Comparison of ENCODE assay signal across 12 cellular contexts in the genomic region with DNA sequence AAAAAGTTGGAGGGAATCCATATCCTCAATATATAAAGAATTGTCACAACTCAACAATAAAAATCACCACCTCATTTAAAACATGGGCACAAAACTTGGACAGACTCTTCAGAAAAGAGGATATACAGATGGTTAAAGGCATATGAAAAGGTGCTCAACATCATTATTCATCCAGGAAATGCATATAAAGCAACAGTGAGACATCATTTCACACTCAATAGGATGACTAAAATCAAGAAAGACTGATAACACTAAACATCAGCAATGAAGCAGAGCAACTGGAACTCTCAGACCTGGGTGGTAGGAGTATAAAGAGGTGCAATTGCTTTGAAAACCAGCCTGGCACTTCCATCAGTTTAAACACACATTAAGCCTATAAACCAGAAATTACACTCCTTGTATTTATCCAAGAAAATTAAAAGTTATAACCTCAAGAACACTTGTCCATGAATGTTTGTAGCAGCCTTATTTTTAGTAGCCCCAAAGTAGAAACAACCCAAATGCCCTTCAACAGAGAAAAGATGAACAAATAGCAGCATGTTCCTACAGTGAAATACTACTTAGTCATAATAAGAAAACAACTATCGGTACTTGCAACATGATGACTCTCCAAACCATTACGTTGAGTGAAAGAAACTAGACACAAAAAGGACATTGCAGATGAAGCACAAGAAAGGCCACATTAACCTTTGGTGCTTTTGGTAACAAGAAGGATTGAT.
"Had no signal": no experiment of that assay in that cellular context is flagged by ENCODE, and none has a peak within 500 bp of the region (broad histone marks: within the 10 kb centered on the region; RNA-seq: fewer than 3 reads in every experiment).

No MANE protein-coding gene starts in this region.

- H3K9me3 Mint-ChIP-seq: immature natural killer cell had no signal

- H3K27ac Mint-ChIP-seq: brain; immature natural killer cell; naive thymus-derived CD4-positive, alpha-beta T cell; T-helper 2 cell treated with Interferon-gamma antibody and Interleukin-4, amounts not matched to agents 5 μg/mL and 100 μg/mL, for 36 hours had no signal

- H3K4me3 Mint-ChIP-seq: brain; immature natural killer cell; naive thymus-derived CD4-positive, alpha-beta T cell; T-helper 2 cell treated with Interferon-gamma antibody and Interleukin-4, amounts not matched to agents 5 μg/mL and 100 μg/mL, for 36 hours had no signal

- H3K9me3 ChIP-seq: transverse colon had no signal

- H3K4me1 Mint-ChIP-seq: immature natural killer cell had no signal

- H3K27ac ChIP-seq: SJCRH30, skin epidermis, transverse colon had no signal

- H3K4me1 ChIP-seq: SJCRH30, transverse colon had no signal

- H3K36me3 ChIP-seq: SJCRH30, transverse colon had no signal

- H3K4me3 ChIP-seq: SJCRH30, skin epidermis, transverse colon had no signal

- DNase-seq: activated CD8-positive, alpha-beta memory T cell treated with anti-CD3 and anti-CD28 coated beads for 24 hours; dermis blood vessel endothelial cell; immature natural killer cell; naive thymus-derived CD4-positive, alpha-beta T cell; posterior cingulate gyrus; SJCRH30; stimulated activated CD4-positive, alpha-beta T cell treated with anti-CD3 and anti-CD28 coated beads, Interleukin-4, amount 100 ng/mL, for 4 hours; SW 1271; transverse colon had no signal

- H3K36me3 Mint-ChIP-seq: brain; immature natural killer cell; naive thymus-derived CD4-positive, alpha-beta T cell had no signal

- H3K27me3 ChIP-seq: SJCRH30, transverse colon had no signal

- ATAC-seq: naive thymus-derived CD4-positive, alpha-beta T cell had no signal
